In genomic region chr19:14059093-14059480, GRCh38 we compare ENCODE assay signal across 1 cellular context.
TF ChIP-seq lines count a peak whose summit lies in the region.

No MANE protein-coding gene starts in this region.

TF ChIP-seq in IMR-90, 13 proteins besides CTCF, POLR2A, EP300 and RAD21:
- TF ChIP-seq CEBPB (IDR thresholded peaks at IDR 0.05; ENCODE audit: low read depth, low read length) (no peak), FOS (IDR thresholded peaks at IDR 0.05; ENCODE audit: low read depth, low read length) (no peak), CHD1 (IDR thresholded peaks at IDR 0.05; ENCODE audit: low read depth, low read length) (no peak), USF2 (IDR thresholded peaks at IDR 0.05; ENCODE audit: low read depth, low read length) (no peak), MAFK (IDR thresholded peaks at IDR 0.05; ENCODE audit: low read depth, low read length) (no peak), SMC3 (IDR thresholded peaks at IDR 0.05; ENCODE audit: low read depth, low read length) (no peak), NFE2L2 (IDR thresholded peaks at IDR 0.05; ENCODE audit: low read depth, low read length) (no peak)
